Comparison of ENCODE assay signal across 15 cellular contexts in the genomic region with DNA sequence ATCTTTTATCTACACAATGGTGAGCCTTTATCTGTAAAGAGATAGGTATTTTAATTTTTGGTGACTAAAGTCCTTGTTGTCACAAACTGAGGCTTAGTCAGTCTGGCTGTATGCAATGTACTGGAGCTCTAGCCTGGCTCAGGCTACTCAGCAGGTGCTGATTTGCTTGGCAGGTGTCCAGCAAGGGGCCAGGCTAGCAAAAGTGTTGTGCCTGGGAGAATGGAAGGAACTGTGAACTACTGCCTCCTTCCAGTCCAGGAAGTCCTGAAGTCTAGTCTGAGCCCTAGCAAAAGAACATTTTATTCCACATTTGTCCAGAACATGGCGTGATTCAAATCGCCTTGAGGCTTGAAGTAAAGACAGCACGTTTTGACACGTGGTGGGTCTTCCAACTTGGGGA.
DNase-seq lines count a peak whose midpoint lies in the region; ATAC-seq and TF ChIP-seq lines count a peak whose summit lies in the region.
"Had no signal": no experiment of that assay in that cellular context is flagged by ENCODE, and none has a peak within 500 bp of the region (broad histone marks: within the 10 kb centered on the region; RNA-seq: fewer than 3 reads in every experiment).

No MANE protein-coding gene starts in this region.

- H3K4me2 ChIP-seq in PC-9 = no peak overlapping the region

- no peak overlapping the region for H2AFZ ChIP-seq in PC-9

- H3F3A ChIP-seq in PC-9 (ENCODE audit: insufficient read depth, low read depth) = no peaks in the 10 kb centered on the region

- intact Hi-C loops in PC-9 (cut with micrococcal nuclease; ENCODE audit: unreplicated experiment) = no loop called here
- intact Hi-C loops in left colon (cut with DNase I, micrococcal nuclease) = no loop called here

- in situ Hi-C loops in Caki2 (cut with HindIII; ENCODE audit: low pct_unique_long_range_greater_than_20kb, low sequenced_read_pairs) = no loop called here
- in situ Hi-C loops in KBM-7 (cut with MboI; ENCODE audit: low pct_unique_long_range_greater_than_20kb, low sequenced_read_pairs) = no loop called here

- no peaks in the 10 kb centered on the region for H3K4me1 ChIP-seq in PC-9 (replicated peaks; ENCODE audit: insufficient read depth)

- no peaks in the 10 kb centered on the region for H4K20me1 ChIP-seq in PC-9 (ENCODE audit: insufficient read depth)

- no peaks in the 10 kb centered on the region for H3K9me2 ChIP-seq in PC-9 (ENCODE audit: insufficient read depth)

- ATAC-seq in left colon (peak; percentile 78), HG02571 (IDR thresholded peaks at IDR 0.05; ENCODE audit: unreplicated experiment) (no peak)
- no peak for ATAC-seq in stimulated activated naive CD8-positive, alpha-beta T cell treated with anti-CD3 and anti-CD28 coated beads, Interleukin-15, Interleukin-2, amounts not matched to agents 100 U/mL and 50 U/mL, for 24 hours
- ATAC-seq: right lobe of liver had no signal

- no TSS peak for BruUV-seq in PC-9 (replicated peaks; lab: Mats Ljungman, UMichigan)

- TF ChIP-seq CTCF in PC-9 (conservative IDR thresholded peaks at IDR 0.05) = no peak

- POLR2A ChIA-PET in PC-9 (lab: Charles Lee; ENCODE audit: unreplicated experiment) = no interaction called here

- H3K79me2 ChIP-seq in PC-9 (ENCODE audit: low read depth) = no peaks in the 10 kb centered on the region

- CTCF ChIA-PET in PC-9 (lab: Charles Lee) = no interaction called here

- DNase-seq in Caki2 (ENCODE audit: low read depth) (peak; percentile 71), LoVo (ENCODE audit: low spot score) (peak; percentile 75), PC-9 (peak; percentile 14 to 42), left colon (peak; percentile 69 to 77), SW 1271 (lab: John Stamatoyannopoulos, UW) (no peak), KBM-7 (no peak)
- DNase-seq in stimulated activated naive CD8-positive, alpha-beta T cell treated with anti-CD3 and anti-CD28 coated beads, Interleukin-15, Interleukin-2, amounts not matched to agents 100 U/mL and 50 U/mL, for 24 hours = no peak
- DNase-seq: activated T-cell treated with anti-CD3 and anti-CD28 coated beads, Interleukin-2, amount 50 U/mL, for 48 hours; CD4-positive, alpha-beta memory T cell; central memory CD4-positive, alpha-beta T cell; foreskin melanocyte; IMR-90; mesenchymal stem cell; right lobe of liver had no signal

- no peaks in the 10 kb centered on the region for H3K9me3 ChIP-seq in PC-9 (ENCODE audit: insufficient read depth, low read depth)
- H3K9me3 ChIP-seq: right lobe of liver had no signal

- H3K36me3 ChIP-seq in PC-9 (ENCODE audit: low read depth) = no peaks in the 10 kb centered on the region
- H3K36me3 ChIP-seq: right lobe of liver had no signal

- no peak overlapping the region for H3K4me3 ChIP-seq in PC-9
- H3K4me3 ChIP-seq: right lobe of liver had no signal

- no peak overlapping the region for H3K27ac ChIP-seq in PC-9
- H3K27ac ChIP-seq: right lobe of liver had no signal

- no peaks in the 10 kb centered on the region for H3K27me3 ChIP-seq in PC-9 (ENCODE audit: insufficient read depth, low read depth)
- H3K27me3 ChIP-seq: right lobe of liver had no signal

Comparison
In these comparisons a context has a peak if more than half of its experiments do, and no peak if none do; other contexts are left out.
1. DNase-seq: peak in Caki2 (single experiment), LoVo (single experiment), PC-9 (2 of 2) and left colon (2 of 2); none in stimulated activated naive CD8-positive, alpha-beta T cell treated with anti-CD3 and anti-CD28 coated beads, Interleukin-15, Interleukin-2, amounts not matched to agents 100 U/mL and 50 U/mL, for 24 hours (single experiment), SW 1271 (0 of 2) and KBM-7 (single experiment).